In the genomic region with DNA sequence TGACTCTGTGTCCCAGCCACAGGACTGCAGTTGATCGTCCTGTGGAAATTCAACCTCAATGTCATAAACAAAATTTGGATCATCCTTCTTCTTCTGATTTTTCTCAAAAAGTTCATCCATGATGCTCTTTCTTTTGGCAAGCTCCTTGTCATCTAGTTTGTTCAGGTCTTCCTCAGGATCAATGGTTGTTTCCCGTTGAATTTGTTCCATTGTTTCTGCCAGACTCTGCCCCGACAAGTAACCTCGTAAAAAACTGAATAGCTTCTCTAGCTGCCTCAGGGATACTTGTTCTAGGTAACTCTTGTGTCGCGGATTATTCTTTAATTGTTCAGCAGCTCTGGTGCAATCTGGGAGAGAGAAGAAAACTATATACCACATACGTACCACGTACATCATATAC, we compare ENCODE assay signal across 21 cellular contexts. TPM values are rescaled to one million over a fixed set of nuclear protein-coding genes. Genes with fewer than 3 reads are reported as not detected.
DNase-seq lines count a peak whose midpoint lies in the region; ATAC-seq, FAIRE-seq and TF ChIP-seq lines count a peak whose summit lies in the region.
"Had no signal": no experiment of that assay in that cellular context is flagged by ENCODE, and none has a peak within 500 bp of the region (broad histone marks: within the 10 kb centered on the region; RNA-seq: fewer than 3 reads in every experiment).

No MANE protein-coding gene starts in this region.

- no peaks in the 10 kb centered on the region for H3K9me3 ChIP-seq in CD8-positive, alpha-beta T cell (ENCODE audit: low read length)
- H3K9me3 ChIP-seq in HEK293 (ENCODE audit: control insufficient read depth, insufficient read depth, low read depth, low read length), result no peaks in the 10 kb centered on the region
- H3K9me3 ChIP-seq: BLaER1 treated with 17β-estradiol and CSF1 and Interleukin-3, amounts not matched to agents 10 nM and 100 nM; Caco-2 had no signal

- no peak overlapping the region for H3K4me3 Mint-ChIP-seq in CD8-positive, alpha-beta T cell
- H3K4me3 Mint-ChIP-seq: B cell, H9, IgD-negative memory B cell had no signal

- intact Hi-C loops in CD8-positive, alpha-beta T cell (cut with DNase I, micrococcal nuclease), result no loop called here

- no peaks in the 10 kb centered on the region for H3K27me3 ChIP-seq in CD8-positive, alpha-beta T cell (ENCODE audit: insufficient read depth, low read length)
- H3K27me3 ChIP-seq: BLaER1 treated with 17β-estradiol and CSF1 and Interleukin-3, amounts not matched to agents 10 nM and 100 nM had no signal

- peaks cover 11% of the 10 kb centered on the region for H3K36me3 Mint-ChIP-seq in CD8-positive, alpha-beta T cell

- H3K27ac ChIP-seq in CD8-positive, alpha-beta T cell (ENCODE audit: low read depth, low read length), result no peak overlapping the region
- no peak overlapping the region for H3K27ac ChIP-seq in HEK293 (ENCODE audit: extremely low read depth, low read depth, low read length)
- H3K27ac ChIP-seq: BLaER1 treated with 17β-estradiol and CSF1 and Interleukin-3, amounts not matched to agents 10 nM and 100 nM had no signal

- CTCF ChIA-PET in CD8-positive, alpha-beta T cell (lab: Charles Lee), result interaction anchor here (0.8 to 1.6 kb wide), 3 partner anchors 23 to 101 kb away, joined by 3 to 8 read pairs (median 7); no protein-coding TSS in a partner anchor
- CTCF ChIA-PET in HEK293 (lab: Yijun Ruan, JAX), result interaction anchor here (1.2 kb wide), 1 partner anchor 11 kb away, joined by 4 read pairs; no protein-coding TSS in a partner anchor

- no peak for DNase-seq in CD8-positive, alpha-beta T cell
- DNase-seq in dermis microvascular lymphatic vessel endothelial cell (ENCODE audit: low read depth in 2 of 2) (peak; percentile 60 to 75), NCI-H1417 treated with DMSO at 0.1 percent for 48 hours (lab: John Stamatoyannopoulos, UW) (no peak), HTR-8/SVneo (ENCODE audit: insufficient read length, low spot score) (no peak), NCI-H1694 (lab: John Stamatoyannopoulos, UW) (no peak)
- DNase-seq: Caco-2; CD4-positive, CD25-positive, alpha-beta regulatory T cell; H9; KBM-7 had no signal

- no peak overlapping the region for H3K4me3 ChIP-seq in CD8-positive, alpha-beta T cell (ENCODE audit: low read depth, low read length)
- H3K4me3 ChIP-seq in HEK293 (ENCODE audit: low read depth, low read length), result no peak overlapping the region
- H3K4me3 ChIP-seq: BLaER1 treated with 17β-estradiol and CSF1 and Interleukin-3, amounts not matched to agents 10 nM and 100 nM had no signal

- H3K27me3 Mint-ChIP-seq in CD8-positive, alpha-beta T cell (ENCODE audit: low read depth), result no peaks in the 10 kb centered on the region
- H3K27me3 Mint-ChIP-seq: B cell; CD4-positive, CD25-positive, alpha-beta regulatory T cell; IgD-negative memory B cell had no signal

- no peak for ATAC-seq in CD8-positive, alpha-beta T cell
- ATAC-seq in esophagus mucosa (peak; percentile 8), GM18519 (IDR thresholded peaks at IDR 0.05; ENCODE audit: low FRiP score, unreplicated experiment) (no peak)
- ATAC-seq: HepG2 had no signal

- no peaks in the 10 kb centered on the region for H3K9me3 Mint-ChIP-seq in CD8-positive, alpha-beta T cell
- H3K9me3 Mint-ChIP-seq: CD4-positive, CD25-positive, alpha-beta regulatory T cell; H9; IgD-negative memory B cell had no signal

- TF ChIP-seq CTCF in CD8-positive, alpha-beta T cell (IDR thresholded peaks at IDR 0.05), result no peak
- TF ChIP-seq CTCF in HEK293 (tag by site-specific recombination; IDR thresholded peaks at IDR 0.05), result no peak

- peaks cover 16% of the 10 kb centered on the region for H3K4me1 Mint-ChIP-seq in CD8-positive, alpha-beta T cell (ENCODE audit: low read depth)

- FAIRE-seq in HTR-8/SVneo (lab: Jason Lieb, UNC), result no peak
- FAIRE-seq: D721Med, G401.6, GM12892, GM18507, H1, HepG2 had no signal

- H3K4me1 ChIP-seq in CD8-positive, alpha-beta T cell (ENCODE audit: insufficient read depth, low read length), result peaks cover 7% of the 10 kb centered on the region
- H3K4me1 ChIP-seq in HEK293 (ENCODE audit: control insufficient read depth, insufficient read depth, low read length), result 0 out of 2 replicates have a peak, but pooled peaks cover 6% of the 10 kb centered on the region
- H3K4me1 ChIP-seq: Caco-2 had no signal

- POLR2A ChIA-PET in CD8-positive, alpha-beta T cell (lab: Charles Lee), result interaction anchor here (0.7 kb wide), 1 partner anchor 8 kb away, joined by 3 read pairs; no protein-coding TSS in a partner anchor
- POLR2A ChIA-PET in HEK293 (lab: Yijun Ruan, JAX), result no interaction called here

- no peaks in the 10 kb centered on the region for H3K36me3 ChIP-seq in CD8-positive, alpha-beta T cell (ENCODE audit: insufficient read depth, low read length)
- no peaks in the 10 kb centered on the region for H3K36me3 ChIP-seq in HEK293 (ENCODE audit: control insufficient read depth in 2 of 2, insufficient read depth in 1 of 2, low read length in 2 of 2)

- peak overlapping the region; percentile 5 for H3K27ac Mint-ChIP-seq in CD8-positive, alpha-beta T cell
- H3K27ac Mint-ChIP-seq: B cell, H9, IgD-negative memory B cell had no signal

TF ChIP-seq in HEK293, 187 proteins besides CTCF, POLR2A, EP300 and RAD21:
- TF ChIP-seq PRDM6 (tag by site-specific recombination; IDR thresholded peaks at IDR 0.05) (peak; percentile 19; the same call in 1 of the 2 replicates), ZNF513 (tag by site-specific recombination; IDR thresholded peaks at IDR 0.05) (no peak)
- TF ChIP-seq, protein P1, sequence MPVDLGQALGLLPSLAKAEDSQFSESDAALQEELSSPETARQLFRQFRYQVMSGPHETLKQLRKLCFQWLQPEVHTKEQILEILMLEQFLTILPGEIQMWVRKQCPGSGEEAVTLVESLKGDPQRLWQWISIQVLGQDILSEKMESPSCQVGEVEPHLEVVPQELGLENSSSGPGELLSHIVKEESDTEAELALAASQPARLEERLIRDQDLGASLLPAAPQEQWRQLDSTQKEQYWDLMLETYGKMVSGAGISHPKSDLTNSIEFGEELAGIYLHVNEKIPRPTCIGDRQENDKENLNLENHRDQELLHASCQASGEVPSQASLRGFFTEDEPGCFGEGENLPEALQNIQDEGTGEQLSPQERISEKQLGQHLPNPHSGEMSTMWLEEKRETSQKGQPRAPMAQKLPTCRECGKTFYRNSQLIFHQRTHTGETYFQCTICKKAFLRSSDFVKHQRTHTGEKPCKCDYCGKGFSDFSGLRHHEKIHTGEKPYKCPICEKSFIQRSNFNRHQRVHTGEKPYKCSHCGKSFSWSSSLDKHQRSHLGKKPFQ (tag by site-specific recombination; IDR thresholded peaks at IDR 0.05), result no peak

RNA-seq across cellular contexts. Expression of gene CEP19, which starts 4.5 kb away (rescaled TPM):
- total RNA-seq in CD8-positive, alpha-beta T cell, result under 1 TPM; 0.39 to 0.41 TPM
- total RNA-seq in dermis microvascular lymphatic vessel endothelial cell (5.6 and 6.6 TPM in 2 replicates), esophagus mucosa (1.0 TPM)

RNA-seq across cellular contexts. Expression of gene PIGX, which starts 4.6 kb away (rescaled TPM):
- 10 to 100 TPM; 12.0 to 12.2 TPM for total RNA-seq in CD8-positive, alpha-beta T cell
- total RNA-seq in dermis microvascular lymphatic vessel endothelial cell (29.4 and 31.0 TPM in 2 replicates), esophagus mucosa (20.0 TPM)

RNA-seq across cellular contexts. Expression of gene PAK2, which starts 32.1 kb away (rescaled TPM):
- total RNA-seq in CD8-positive, alpha-beta T cell, result 10 to 100 TPM; 29.9 to 30.4 TPM
- total RNA-seq in dermis microvascular lymphatic vessel endothelial cell, result 50.3 and 118 TPM in 2 replicates
- total RNA-seq in esophagus mucosa, result 36.5 TPM

Comparison
In these comparisons a context has a peak if more than half of its experiments do, and no peak if none do; other contexts are left out.
1. DNase-seq: peak in dermis microvascular lymphatic vessel endothelial cell (2 of 2); none in CD8-positive, alpha-beta T cell (0 of 7), NCI-H1417 treated with DMSO at 0.1 percent for 48 hours (single experiment), HTR-8/SVneo (single experiment) and NCI-H1694 (single experiment).